In the genomic region with DNA sequence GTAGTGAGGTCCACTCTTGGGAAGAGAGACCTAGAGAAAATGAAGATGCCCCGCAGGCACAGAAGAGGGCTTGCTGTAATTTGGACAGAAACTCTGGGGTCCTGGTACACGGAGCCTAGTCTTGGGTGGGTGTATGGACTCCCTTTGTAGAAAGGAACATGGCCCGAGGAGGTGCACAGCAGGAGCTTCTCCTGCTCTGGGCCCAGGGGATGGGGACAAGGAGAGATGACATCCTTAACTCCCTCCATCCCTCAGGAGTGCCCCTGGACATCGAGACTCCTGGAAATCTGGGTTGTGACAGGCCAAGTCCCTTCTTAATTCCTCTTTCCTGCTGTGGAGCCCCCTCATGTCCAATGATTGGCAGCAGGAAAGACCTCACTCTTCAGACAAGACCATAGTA, we compare ENCODE assay signal across 23 cellular contexts. TPM values are rescaled to one million over a fixed set of nuclear protein-coding genes. Genes with fewer than 3 reads are reported as not detected.
DNase-seq lines count a peak whose midpoint lies in the region; ATAC-seq, FAIRE-seq and TF ChIP-seq lines count a peak whose summit lies in the region.
"Had no signal": no experiment of that assay in that cellular context is flagged by ENCODE, and none has a peak within 500 bp of the region (broad histone marks: within the 10 kb centered on the region; RNA-seq: fewer than 3 reads in every experiment).

No MANE protein-coding gene starts in this region.

- peaks cover 2% of the 10 kb centered on the region for H3K27me3 Mint-ChIP-seq in activated naive CD8-positive, alpha-beta T cell treated with anti-CD3 and anti-CD28 coated beads, Interleukin-2, amount 50 U/mL, for 24 hours
- no peaks in the 10 kb centered on the region for H3K27me3 Mint-ChIP-seq in activated naive CD8-positive, alpha-beta T cell treated with anti-CD3 and anti-CD28 coated beads for 36 hours

- no peak for FAIRE-seq in GM12891 (lab: Jason Lieb, UNC)
- FAIRE-seq: D721Med, GM18507 had no signal

- H3K4me3 ChIP-seq in neutrophil (ENCODE audit: low read depth in 1 of 2, low read length in 1 of 2), result no peak overlapping the region
- H3K4me3 ChIP-seq: MG63 had no signal

- peak overlapping the region; percentile 15 for H3K27ac ChIP-seq in caudate nucleus (ENCODE audit: low read depth, low read length)
- peak overlapping the region; percentile 26 for H3K27ac ChIP-seq in neutrophil
- H3K27ac ChIP-seq: 22Rv1, HL-60 had no signal

- H3K36me3 ChIP-seq in neutrophil, result no peaks in the 10 kb centered on the region
- H3K36me3 ChIP-seq: BE2C, MG63 had no signal

- H3K9me3 ChIP-seq in neutrophil, result no peaks in the 10 kb centered on the region
- H3K9me3 ChIP-seq: BE2C, MG63 had no signal

- H3K4me1 ChIP-seq in neutrophil (ENCODE audit: control insufficient read depth in 1 of 2, insufficient read depth in 1 of 2, low read depth in 1 of 2, low read length in 1 of 2), result peaks cover 4 to 7% of the 10 kb centered on the region in 2 experiments
- H3K4me1 ChIP-seq: BE2C had no signal

- no peak for TF ChIP-seq POLR2A in GM12891 (IDR thresholded peaks at IDR 0.05; ENCODE audit: low read depth, low read length)

- H3K4me1 Mint-ChIP-seq in activated naive CD8-positive, alpha-beta T cell treated with anti-CD3 and anti-CD28 coated beads, Interleukin-2, amount 50 U/mL, for 24 hours, result peaks cover 9% of the 10 kb centered on the region
- H3K4me1 Mint-ChIP-seq in activated naive CD8-positive, alpha-beta T cell treated with anti-CD3 and anti-CD28 coated beads for 36 hours, result peaks cover 5% of the 10 kb centered on the region

- peak overlapping the region; percentile 16 for H3K27ac Mint-ChIP-seq in activated naive CD8-positive, alpha-beta T cell treated with anti-CD3 and anti-CD28 coated beads, Interleukin-2, amount 50 U/mL, for 24 hours
- H3K27ac Mint-ChIP-seq in activated naive CD8-positive, alpha-beta T cell treated with anti-CD3 and anti-CD28 coated beads for 36 hours, result no peak overlapping the region

- DNase-seq in activated naive CD8-positive, alpha-beta T cell treated with anti-CD3 and anti-CD28 coated beads, Interleukin-2, amount 50 U/mL, for 24 hours, result no peak
- no peak for DNase-seq in activated naive CD8-positive, alpha-beta T cell treated with anti-CD3 and anti-CD28 coated beads for 36 hours
- DNase-seq in caudate nucleus (lab: John Stamatoyannopoulos, UW), result no peak
- DNase-seq in anterior cingulate cortex (lab: John Stamatoyannopoulos, UW), result no peak
- DNase-seq in GM12891 (ENCODE audit: insufficient read length, low spot score), result no peak
- no peak for DNase-seq in COLO829 (ENCODE audit: low spot score)
- DNase-seq: ACHN, BE2C, KBM-7, MG63, NCI-H1105 treated with DMSO at 0.1 percent for 48 hours, NCI-H146, NCI-H1930, NCI-H2107, NCI-H526, NCI-H82, RPMI8226, SHP77 had no signal

- H3K9me3 Mint-ChIP-seq in activated naive CD8-positive, alpha-beta T cell treated with anti-CD3 and anti-CD28 coated beads, Interleukin-2, amount 50 U/mL, for 24 hours, result no peaks in the 10 kb centered on the region
- no peaks in the 10 kb centered on the region for H3K9me3 Mint-ChIP-seq in activated naive CD8-positive, alpha-beta T cell treated with anti-CD3 and anti-CD28 coated beads for 36 hours

- no peaks in the 10 kb centered on the region for H3K27me3 ChIP-seq in neutrophil
- H3K27me3 ChIP-seq: BE2C, MG63 had no signal

- TF ChIP-seq CTCF in neutrophil (IDR thresholded peaks at IDR 0.05), result no peak

- no peak overlapping the region for H3K4me3 Mint-ChIP-seq in activated naive CD8-positive, alpha-beta T cell treated with anti-CD3 and anti-CD28 coated beads, Interleukin-2, amount 50 U/mL, for 24 hours
- no peak overlapping the region for H3K4me3 Mint-ChIP-seq in activated naive CD8-positive, alpha-beta T cell treated with anti-CD3 and anti-CD28 coated beads for 36 hours

- ATAC-seq in activated naive CD8-positive, alpha-beta T cell treated with anti-CD3 and anti-CD28 coated beads, Interleukin-2, amount 50 U/mL, for 24 hours, result no peak

- no peaks in the 10 kb centered on the region for H3K36me3 Mint-ChIP-seq in activated naive CD8-positive, alpha-beta T cell treated with anti-CD3 and anti-CD28 coated beads, Interleukin-2, amount 50 U/mL, for 24 hours (ENCODE audit: low read depth)
- H3K36me3 Mint-ChIP-seq in activated naive CD8-positive, alpha-beta T cell treated with anti-CD3 and anti-CD28 coated beads for 36 hours, result no peaks in the 10 kb centered on the region

TF ChIP-seq in GM12891, 5 proteins besides CTCF, POLR2A, EP300 and RAD21:
- TF ChIP-seq POU2F2 (IDR thresholded peaks at IDR 0.05; ENCODE audit: low read depth, low read length) (no peak), TAF1 (IDR thresholded peaks at IDR 0.05; ENCODE audit: low read depth, low read length) (no peak), PAX5 (IDR thresholded peaks at IDR 0.05; ENCODE audit: insufficient read depth, low read length, severe bottlenecking) (no peak), SPI1 (IDR thresholded peaks at IDR 0.05; ENCODE audit: low read depth, low read length) (no peak), POLR2AphosphoS5 (IDR thresholded peaks at IDR 0.05; ENCODE audit: low read depth, low read length) (no peak)
TF ChIP-seq in GM12891: peak in this region for 0.

RNA-seq across cellular contexts. Expression of gene ABHD2, which starts 29.9 kb away (rescaled TPM):
- total RNA-seq in activated naive CD8-positive, alpha-beta T cell treated with anti-CD3 and anti-CD28 coated beads for 36 hours, result 10 to 100 TPM; 47.6 to 49.2 TPM
- polyA plus RNA-seq in GM12891 (2012; ENCODE audit: low read depth, missing spikeins), result 5.7 TPM
